17 cellular contexts compared by ENCODE assay signal in the genomic region with DNA sequence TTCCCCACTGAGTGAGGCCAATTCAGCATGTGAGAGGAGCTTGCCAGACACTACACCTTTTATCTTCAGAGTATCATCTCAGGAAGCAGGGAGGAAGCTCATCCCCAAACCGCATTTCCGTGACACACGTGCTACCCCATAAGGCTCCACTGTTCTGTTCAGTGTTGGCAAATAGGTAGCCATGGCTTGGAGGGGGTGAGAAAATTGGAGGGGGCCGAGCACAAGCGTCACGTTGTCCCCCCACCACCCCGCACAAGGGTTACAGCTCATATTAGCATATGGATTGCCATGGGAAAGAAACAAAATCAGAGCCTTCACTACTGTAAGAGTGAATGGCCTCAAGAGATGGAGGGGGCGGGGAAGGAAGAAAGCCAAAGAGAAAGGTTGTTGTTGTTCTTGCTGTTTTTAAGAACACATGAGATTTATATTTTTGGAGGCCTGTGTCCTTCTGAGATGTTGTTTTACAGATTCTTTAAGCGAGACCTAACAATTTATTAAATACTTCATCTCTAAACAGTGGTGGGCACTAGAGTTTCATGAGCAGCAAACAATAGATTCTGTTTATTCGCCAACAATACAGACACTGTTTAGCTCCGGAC. TPM values are rescaled to one million over a fixed set of nuclear protein-coding genes. Genes with fewer than 3 reads are reported as not detected.
A peak's percentile ranks its signal among the peaks of the same experiment; 100 is the strongest.
DNase-seq lines count a peak whose midpoint lies in the region; ATAC-seq lines count a peak whose summit lies in the region.
"Had no signal": no experiment of that assay in that cellular context is flagged by ENCODE, and none has a peak within 500 bp of the region (broad histone marks: within the 10 kb centered on the region; RNA-seq: fewer than 3 reads in every experiment).

No MANE protein-coding gene starts in this region.

- CTCF ChIA-PET in activated CD4-positive, alpha-beta T cell treated with anti-CD3 and anti-CD28 coated beads, Interleukin-2, amount 10 ng/mL, durations not matched to agents 7 days and 5 days (lab: Charles Lee) = interaction anchor here (1.5 kb wide), 1 partner anchor 11 kb away, joined by 4 read pairs; no protein-coding TSS in a partner anchor
- CTCF ChIA-PET in CD8-positive, alpha-beta memory T cell (lab: Charles Lee) = interaction anchor here (1.5 kb wide), 1 partner anchor 11 kb away, joined by 5 read pairs; no protein-coding TSS in a partner anchor

- peak; percentile 24 for DNase-seq in activated CD4-positive, alpha-beta T cell treated with anti-CD3 and anti-CD28 coated beads, Interleukin-2, amount 10 ng/mL, durations not matched to agents 7 days and 5 days
- no peak for DNase-seq in activated CD4-positive, alpha-beta T cell treated with anti-CD3 and anti-CD28 coated beads, Interleukin-2, amount 50 U/mL, for 4 hours
- DNase-seq in CD8-positive, alpha-beta memory T cell = peak in 1 of 5 donors; percentile 7
- peak; percentile 8 for DNase-seq in T-helper 22 cell (ENCODE audit: low read depth)
- peak; percentile 68 for DNase-seq in midbrain (lab: John Stamatoyannopoulos, UW)
- DNase-seq in islet precursor cell = no peak
- DNase-seq: activated CD4-positive, CD25-positive, alpha-beta regulatory T cell; activated T-cell treated with anti-CD3 and anti-CD28 coated beads, Interleukin-2, amount 50 U/mL, for 48 hours; GDM1; ovary; stimulated activated CD4-positive, alpha-beta T cell treated with anti-CD3 and anti-CD28 coated beads, Interleukin-4, amount 100 ng/mL, for 4 hours; upper lobe of left lung had no signal

- H3K36me3 ChIP-seq in CD8-positive, alpha-beta memory T cell (ENCODE audit: insufficient read depth, low read length) = no peaks in the 10 kb centered on the region
- H3K36me3 ChIP-seq: HAP-1, ovary, upper lobe of left lung had no signal

- no peaks in the 10 kb centered on the region for H3K36me3 Mint-ChIP-seq in activated CD4-positive, alpha-beta T cell treated with anti-CD3 and anti-CD28 coated beads, Interleukin-2, amount 10 ng/mL, durations not matched to agents 7 days and 5 days (ENCODE audit: low read depth)
- H3K36me3 Mint-ChIP-seq in CD8-positive, alpha-beta memory T cell = no peaks in the 10 kb centered on the region
- H3K36me3 Mint-ChIP-seq in stimulated activated memory B cell treated with anti-CD40 and anti-IgM and Interleukin-4, amounts not matched to agents 10 μg/mL and 1 μg/mL and 100 μg/mL, for 72 hours = no peaks in the 10 kb centered on the region

- POLR2A ChIA-PET in activated CD4-positive, alpha-beta T cell treated with anti-CD3 and anti-CD28 coated beads, Interleukin-2, amount 10 ng/mL, durations not matched to agents 7 days and 5 days (lab: Charles Lee) = no interaction called here
- POLR2A ChIA-PET in CD8-positive, alpha-beta memory T cell (lab: Charles Lee) = no interaction called here

- H3K27ac ChIP-seq in CD8-positive, alpha-beta memory T cell (ENCODE audit: low read depth, low read length) = no peak overlapping the region
- H3K27ac ChIP-seq: ovary, upper lobe of left lung had no signal

- H3K27me3 ChIP-seq in CD8-positive, alpha-beta memory T cell (ENCODE audit: insufficient read depth, low read length, poor library complexity, severe bottlenecking) = peaks cover 1% of the 10 kb centered on the region
- H3K27me3 ChIP-seq: ovary, upper lobe of left lung had no signal

- no peak overlapping the region for H3K4me3 Mint-ChIP-seq in activated CD4-positive, alpha-beta T cell treated with anti-CD3 and anti-CD28 coated beads, Interleukin-2, amount 10 ng/mL, durations not matched to agents 7 days and 5 days
- peak overlapping the region in 6 of 7 donors; percentile 15 to 71 (median 64) for H3K4me3 Mint-ChIP-seq in CD8-positive, alpha-beta memory T cell
- H3K4me3 Mint-ChIP-seq in stimulated activated memory B cell treated with anti-CD40 and anti-IgM and Interleukin-4, amounts not matched to agents 10 μg/mL and 1 μg/mL and 100 μg/mL, for 72 hours = no peak overlapping the region

- H3K27me3 Mint-ChIP-seq in activated CD4-positive, alpha-beta T cell treated with anti-CD3 and anti-CD28 coated beads, Interleukin-2, amount 10 ng/mL, durations not matched to agents 7 days and 5 days = peaks cover 23% of the 10 kb centered on the region
- peaks cover 27 to 40% of the 10 kb centered on the region in 2 donors for H3K27me3 Mint-ChIP-seq in CD8-positive, alpha-beta memory T cell
- H3K27me3 Mint-ChIP-seq in stimulated activated memory B cell treated with anti-CD40 and anti-IgM and Interleukin-4, amounts not matched to agents 10 μg/mL and 1 μg/mL and 100 μg/mL, for 72 hours = peaks cover 55% of the 10 kb centered on the region

- H3K27ac Mint-ChIP-seq in activated CD4-positive, alpha-beta T cell treated with anti-CD3 and anti-CD28 coated beads, Interleukin-2, amount 10 ng/mL, durations not matched to agents 7 days and 5 days = no peak overlapping the region
- peak overlapping the region in 2 of 8 donors; percentile 45 to 49 for H3K27ac Mint-ChIP-seq in CD8-positive, alpha-beta memory T cell
- no peak overlapping the region for H3K27ac Mint-ChIP-seq in stimulated activated memory B cell treated with anti-CD40 and anti-IgM and Interleukin-4, amounts not matched to agents 10 μg/mL and 1 μg/mL and 100 μg/mL, for 72 hours

- H3K9me3 ChIP-seq in CD8-positive, alpha-beta memory T cell (ENCODE audit: low read length) = no peaks in the 10 kb centered on the region
- H3K9me3 ChIP-seq: HAP-1, upper lobe of left lung had no signal

- no peak for ATAC-seq in GM21515 (IDR thresholded peaks at IDR 0.05; ENCODE audit: unreplicated experiment)
- no peak for ATAC-seq in stimulated activated memory B cell treated with anti-CD40 and anti-IgM and Interleukin-4, amounts not matched to agents 10 μg/mL and 1 μg/mL and 100 μg/mL, for 72 hours

- H3K4me3 ChIP-seq in CD8-positive, alpha-beta memory T cell (ENCODE audit: low read length) = peak overlapping the region; percentile 0
- H3K4me3 ChIP-seq: HAP-1, ovary, upper lobe of left lung had no signal

- peaks cover 22% of the 10 kb centered on the region for H3K4me1 Mint-ChIP-seq in activated CD4-positive, alpha-beta T cell treated with anti-CD3 and anti-CD28 coated beads, Interleukin-2, amount 10 ng/mL, durations not matched to agents 7 days and 5 days
- H3K4me1 Mint-ChIP-seq in CD8-positive, alpha-beta memory T cell = peaks cover 12 to 23% (median 16%) of the 10 kb centered on the region in 3 donors
- no peaks in the 10 kb centered on the region for H3K4me1 Mint-ChIP-seq in stimulated activated memory B cell treated with anti-CD40 and anti-IgM and Interleukin-4, amounts not matched to agents 10 μg/mL and 1 μg/mL and 100 μg/mL, for 72 hours

- peaks cover 18% of the 10 kb centered on the region for H3K4me1 ChIP-seq in CD8-positive, alpha-beta memory T cell (ENCODE audit: insufficient read depth, low read length)
- H3K4me1 ChIP-seq: upper lobe of left lung had no signal

- H3K9me3 Mint-ChIP-seq in activated CD4-positive, alpha-beta T cell treated with anti-CD3 and anti-CD28 coated beads, Interleukin-2, amount 10 ng/mL, durations not matched to agents 7 days and 5 days = no peaks in the 10 kb centered on the region
- H3K9me3 Mint-ChIP-seq in CD8-positive, alpha-beta memory T cell = no peaks in the 10 kb centered on the region
- H3K9me3 Mint-ChIP-seq in stimulated activated memory B cell treated with anti-CD40 and anti-IgM and Interleukin-4, amounts not matched to agents 10 μg/mL and 1 μg/mL and 100 μg/mL, for 72 hours = no peaks in the 10 kb centered on the region

RNA-seq across cellular contexts. Expression of gene OLIG1, which starts 46.8 kb away (rescaled TPM):
- not detected for total RNA-seq in activated CD4-positive, alpha-beta T cell treated with anti-CD3 and anti-CD28 coated beads, Interleukin-2, amount 10 ng/mL, durations not matched to agents 7 days and 5 days
- not detected for total RNA-seq in CD8-positive, alpha-beta memory T cell
- not detected for polyA plus RNA-seq in CD8-positive, alpha-beta memory T cell
- total RNA-seq: A673, dermis microvascular lymphatic vessel endothelial cell, ovary had no signal
- polyA plus RNA-seq: ovary had no signal

Comparison
In these comparisons a context has a peak if more than half of its experiments do, and no peak if none do; other contexts are left out.
1. DNase-seq: peak in activated CD4-positive, alpha-beta T cell treated with anti-CD3 and anti-CD28 coated beads, Interleukin-2, amount 10 ng/mL, durations not matched to agents 7 days and 5 days (single experiment), T-helper 22 cell (single experiment) and midbrain (single experiment); none in activated CD4-positive, alpha-beta T cell treated with anti-CD3 and anti-CD28 coated beads, Interleukin-2, amount 50 U/mL, for 4 hours (0 of 2) and islet precursor cell (single experiment).
2. H3K4me3 Mint-ChIP-seq: peak in CD8-positive, alpha-beta memory T cell (6 of 7); none in activated CD4-positive, alpha-beta T cell treated with anti-CD3 and anti-CD28 coated beads, Interleukin-2, amount 10 ng/mL, durations not matched to agents 7 days and 5 days (single experiment) and stimulated activated memory B cell treated with anti-CD40 and anti-IgM and Interleukin-4, amounts not matched to agents 10 μg/mL and 1 μg/mL and 100 μg/mL, for 72 hours (single experiment).